In the genomic region with DNA sequence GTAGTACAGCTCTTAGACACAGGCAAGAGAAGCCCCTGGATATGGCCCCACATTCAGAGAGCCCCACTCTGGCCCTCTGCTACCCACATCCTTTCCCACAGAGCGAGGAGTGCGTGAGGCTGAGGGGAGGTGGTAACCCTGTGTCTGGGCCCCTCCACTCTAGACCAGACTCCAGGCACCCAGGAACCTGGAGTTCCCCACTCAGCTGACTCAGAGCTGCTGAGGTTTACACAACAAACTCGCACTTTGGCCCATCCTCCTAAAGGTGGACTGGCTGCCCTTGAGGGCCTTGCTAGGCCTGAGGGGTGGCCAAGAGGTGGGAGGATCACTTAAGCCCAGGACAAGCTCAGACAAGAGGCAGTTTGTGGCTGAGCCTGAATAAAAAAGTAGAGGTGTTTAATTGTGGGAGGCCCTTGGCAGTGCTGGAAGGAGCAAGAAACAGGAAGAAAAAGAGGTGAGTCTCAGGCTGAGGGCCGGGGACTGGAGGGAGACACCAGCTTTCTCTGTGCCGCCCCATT, we compare ENCODE assay signal across 8 cellular contexts. TPM values are rescaled to one million over a fixed set of nuclear protein-coding genes. Genes with fewer than 3 reads are reported as not detected.
DNase-seq lines count a peak whose midpoint lies in the region; ATAC-seq and TF ChIP-seq lines count a peak whose summit lies in the region.

No MANE protein-coding gene starts in this region.

- no peaks in the 10 kb centered on the region for H3K9me3 ChIP-seq in naive thymus-derived CD4-positive, alpha-beta T cell (ENCODE audit: control insufficient read depth in 2 of 3, low read length in 3 of 3)
- H3K9me3 ChIP-seq in ascending aorta, result no peaks in the 10 kb centered on the region

- no peak overlapping the region for H3K27ac ChIP-seq in naive thymus-derived CD4-positive, alpha-beta T cell (ENCODE audit: low read depth, low read length)
- H3K27ac ChIP-seq in ascending aorta, result no peak overlapping the region

- CTCF ChIA-PET in naive thymus-derived CD4-positive, alpha-beta T cell (lab: Charles Lee), result interaction anchor here (1.1 kb wide), 1 partner anchor 40 kb away, joined by 3 read pairs; no protein-coding TSS in a partner anchor

- intact Hi-C loops in naive thymus-derived CD4-positive, alpha-beta T cell (cut with micrococcal nuclease), result loop anchor here in 1 of 2 donors (2.0 kb wide), 1 partner anchor 18 kb away; no protein-coding TSS in a partner anchor
- intact Hi-C loops in ascending aorta (cut with DNase I), result no loop called here

- POLR2A ChIA-PET in naive thymus-derived CD4-positive, alpha-beta T cell (lab: Charles Lee), result no interaction called here

- peaks cover 0 to 14% (median 0%) of the 10 kb centered on the region in 3 experiments for H3K36me3 ChIP-seq in naive thymus-derived CD4-positive, alpha-beta T cell (ENCODE audit: control insufficient read depth in 2 of 3, insufficient read depth in 3 of 3, low read length in 3 of 3)
- H3K36me3 ChIP-seq in ascending aorta, result peaks cover 7 to 23% of the 10 kb centered on the region in 2 donors

- no peaks in the 10 kb centered on the region for H3K27me3 ChIP-seq in naive thymus-derived CD4-positive, alpha-beta T cell (ENCODE audit: control insufficient read depth in 2 of 2, insufficient read depth in 2 of 2, low read length in 2 of 2)
- H3K27me3 ChIP-seq in ascending aorta, result no peaks in the 10 kb centered on the region

- no peaks in the 10 kb centered on the region for H3K9me3 Mint-ChIP-seq in naive thymus-derived CD4-positive, alpha-beta T cell

- H3K4me1 ChIP-seq in naive thymus-derived CD4-positive, alpha-beta T cell (ENCODE audit: control insufficient read depth in 2 of 2, insufficient read depth in 2 of 2, low read length in 2 of 2), result peaks cover 6 to 9% of the 10 kb centered on the region in 2 donors
- peaks cover 0 to 15% of the 10 kb centered on the region in 2 donors for H3K4me1 ChIP-seq in ascending aorta

- H3K27me3 Mint-ChIP-seq in naive thymus-derived CD4-positive, alpha-beta T cell, result no peaks in the 10 kb centered on the region

- no peak overlapping the region for H3K4me3 ChIP-seq in naive thymus-derived CD4-positive, alpha-beta T cell (ENCODE audit: low read length)
- no peak overlapping the region for H3K4me3 ChIP-seq in ascending aorta

- peaks cover 28 to 56% (median 47%) of the 10 kb centered on the region in 7 donors for H3K4me1 Mint-ChIP-seq in naive thymus-derived CD4-positive, alpha-beta T cell

- H3K4me3 Mint-ChIP-seq in naive thymus-derived CD4-positive, alpha-beta T cell, result peak overlapping the region in 3 of 10 donors; percentile 12 to 86 (median 22)

- H3K27ac Mint-ChIP-seq in naive thymus-derived CD4-positive, alpha-beta T cell, result peak overlapping the region; percentile 54 to 98 (median 80)

- H3K36me3 Mint-ChIP-seq in naive thymus-derived CD4-positive, alpha-beta T cell, result peaks cover 4 to 34% (median 21%) of the 10 kb centered on the region in 5 donors

- no peak for TF ChIP-seq CTCF in ascending aorta (IDR thresholded peaks at IDR 0.05)

- DNase-seq in activated gamma-delta T cell treated with Interleukin-2 at 50 U/mL for 16 hours (peak; percentile 27), activated gamma-delta T cell (lab: John Stamatoyannopoulos, UW) (no peak), NCI-H774 (lab: John Stamatoyannopoulos, UW) (no peak), NCI-H1694 treated with DMSO at 0.1 percent for 48 hours (lab: John Stamatoyannopoulos, UW) (no peak), ascending aorta (ENCODE audit: low spot score in 2 of 2) (no peak)
- peak; percentile 42 for DNase-seq in activated CD8-positive, alpha-beta memory T cell treated with anti-CD3 and anti-CD28 coated beads, Interleukin-2, amount 50 U/mL, for 4 hours
- DNase-seq in naive thymus-derived CD4-positive, alpha-beta T cell, result peak in 3 of 9 donors; percentile 13 to 64 (median 22)

- ATAC-seq in HG03108 (IDR thresholded peaks at IDR 0.05; ENCODE audit: unreplicated experiment), result peak; percentile 85
- peak; percentile 88 for ATAC-seq in naive thymus-derived CD4-positive, alpha-beta T cell

RNA-seq across cellular contexts. Expression of gene MR1, which starts 10.7 kb away (rescaled TPM):
- total RNA-seq in naive thymus-derived CD4-positive, alpha-beta T cell, result 10 to 100 TPM; 19.8 to 35.8 (median 29.7) TPM
- 10 to 100 TPM; 29.8 to 39.2 TPM for polyA plus RNA-seq in naive thymus-derived CD4-positive, alpha-beta T cell
- total RNA-seq in ascending aorta, result 19.2 TPM

RNA-seq across cellular contexts. Expression of gene STX6, which starts 21.8 kb away (rescaled TPM):
- total RNA-seq in naive thymus-derived CD4-positive, alpha-beta T cell, result 10 to 100 TPM in 4 of 5 experiments, 1 to 10 TPM in 1; 9.8 to 24.6 (median 21.2) TPM
- 10 to 100 TPM in 1 of 2 donors, 1 to 10 TPM in 1; 7.2 to 11.5 TPM for polyA plus RNA-seq in naive thymus-derived CD4-positive, alpha-beta T cell
- total RNA-seq in ascending aorta, result 15.5 TPM

RNA-seq across cellular contexts. Expression of gene IER5, which starts 44.0 kb away (rescaled TPM):
- 10 to 100 TPM; 12.7 to 86.9 (median 46.0) TPM for total RNA-seq in naive thymus-derived CD4-positive, alpha-beta T cell
- polyA plus RNA-seq in naive thymus-derived CD4-positive, alpha-beta T cell, result 1 to 10 TPM; 2.1 to 2.6 TPM
- 47.9 TPM for total RNA-seq in ascending aorta

Comparison
In these comparisons a context has a peak if more than half of its experiments do, and no peak if none do; other contexts are left out.
1. DNase-seq: peak in activated gamma-delta T cell treated with Interleukin-2 at 50 U/mL for 16 hours (single experiment) and activated CD8-positive, alpha-beta memory T cell treated with anti-CD3 and anti-CD28 coated beads, Interleukin-2, amount 50 U/mL, for 4 hours (single experiment); none in activated gamma-delta T cell (single experiment), NCI-H774 (single experiment), NCI-H1694 treated with DMSO at 0.1 percent for 48 hours (single experiment) and ascending aorta (0 of 2).